8 cellular contexts compared by ENCODE assay signal in the genomic region with DNA sequence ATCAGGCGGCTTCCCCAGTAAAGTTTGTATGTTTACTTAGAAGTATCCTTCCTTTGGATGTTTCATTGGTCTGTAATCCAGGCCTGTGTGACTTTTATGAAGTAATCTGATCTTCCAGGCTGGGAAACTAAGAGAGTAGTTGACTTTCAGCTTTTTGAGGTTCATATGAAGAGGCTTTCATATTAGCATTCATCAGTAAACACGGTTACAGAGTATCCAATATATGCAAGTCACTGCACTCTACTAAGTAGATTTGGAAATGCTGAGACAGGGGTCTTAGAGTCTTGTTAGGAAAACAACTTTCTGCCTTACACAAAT. TPM values are rescaled to one million over a fixed set of nuclear protein-coding genes. Genes with fewer than 3 reads are reported as not detected.
DNase-seq lines count a peak whose midpoint lies in the region; ATAC-seq, FAIRE-seq and TF ChIP-seq lines count a peak whose summit lies in the region.

No MANE protein-coding gene starts in this region.

- H3K79me2 ChIP-seq in astrocyte (ENCODE audit: insufficient read depth, low read length), result peaks cover 56% of the 10 kb centered on the region

- ATAC-seq in stimulated activated naive CD8-positive, alpha-beta T cell treated with anti-CD3 and anti-CD28 coated beads, Interleukin-15, Interleukin-2, amounts not matched to agents 100 U/mL and 50 U/mL, for 24 hours, result no peak
- ATAC-seq in lower lobe of right lung, result no peak
- no peak for ATAC-seq in HG03571 (IDR thresholded peaks at IDR 0.05; ENCODE audit: unreplicated experiment)
- no peak for ATAC-seq in HG02981 (IDR thresholded peaks at IDR 0.05; ENCODE audit: unreplicated experiment)

- no peak for FAIRE-seq in astrocyte (lab: Jason Lieb, UNC)

- no peaks in the 10 kb centered on the region for H3K27me3 Mint-ChIP-seq in stimulated activated naive CD8-positive, alpha-beta T cell treated with anti-CD3 and anti-CD28 coated beads, Interleukin-15, Interleukin-2, amounts not matched to agents 100 ng/mL and 50 ng/mL, for 24 hours
- no peaks in the 10 kb centered on the region for H3K27me3 Mint-ChIP-seq in astrocyte (ENCODE audit: low read depth, unreplicated experiment)

- peak overlapping the region; percentile 88 for H3K4me2 ChIP-seq in astrocyte (ENCODE audit: low read length)

- no peak for TF ChIP-seq POLR2A in uterus (IDR thresholded peaks at IDR 0.05)

- no peaks in the 10 kb centered on the region for H3K9me3 Mint-ChIP-seq in stimulated activated naive CD8-positive, alpha-beta T cell treated with anti-CD3 and anti-CD28 coated beads, Interleukin-15, Interleukin-2, amounts not matched to agents 100 ng/mL and 50 ng/mL, for 24 hours
- no peaks in the 10 kb centered on the region for H3K9me3 Mint-ChIP-seq in astrocyte (ENCODE audit: unreplicated experiment)

- H3K36me3 ChIP-seq in astrocyte (ENCODE audit: insufficient read depth, low read length), result peaks cover 17% of the 10 kb centered on the region
- H3K36me3 ChIP-seq in lower lobe of right lung, result peaks cover 25% of the 10 kb centered on the region
- no peaks in the 10 kb centered on the region for H3K36me3 ChIP-seq in uterus

- H3K4me3 Mint-ChIP-seq in stimulated activated naive CD8-positive, alpha-beta T cell treated with anti-CD3 and anti-CD28 coated beads, Interleukin-15, Interleukin-2, amounts not matched to agents 100 ng/mL and 50 ng/mL, for 24 hours, result peak overlapping the region; percentile 91
- peak overlapping the region; percentile 88 for H3K4me3 Mint-ChIP-seq in astrocyte (ENCODE audit: unreplicated experiment)

- H2AFZ ChIP-seq in astrocyte (ENCODE audit: low read depth, low read length), result no peak overlapping the region

- H3K4me3 ChIP-seq in astrocyte (ENCODE audit: insufficient read depth, low read depth, low read length) (peak overlapping the region; percentile 90), lower lobe of right lung (peak overlapping the region; percentile 80), uterus (peak overlapping the region; percentile 71 to 95)

- H3K9me3 ChIP-seq in astrocyte (ENCODE audit: insufficient read depth, low read depth, low read length) (no peaks in the 10 kb centered on the region), lower lobe of right lung (no peaks in the 10 kb centered on the region), uterus (no peaks in the 10 kb centered on the region)

- peaks cover 51% of the 10 kb centered on the region for H3K36me3 Mint-ChIP-seq in stimulated activated naive CD8-positive, alpha-beta T cell treated with anti-CD3 and anti-CD28 coated beads, Interleukin-15, Interleukin-2, amounts not matched to agents 100 ng/mL and 50 ng/mL, for 24 hours (ENCODE audit: low read depth)
- H3K36me3 Mint-ChIP-seq in astrocyte (ENCODE audit: low read depth, unreplicated experiment), result no peaks in the 10 kb centered on the region

- H3K9ac ChIP-seq in astrocyte (ENCODE audit: low read length), result peak overlapping the region; percentile 91

- intact Hi-C loops in lower lobe of right lung (cut with DNase I) (no loop called here), uterus (cut with DNase I; ENCODE audit: low total_unique reads) (no loop called here)

- H4K20me1 ChIP-seq in astrocyte (ENCODE audit: insufficient read depth, low read length), result peaks cover 37% of the 10 kb centered on the region

- peak overlapping the region; percentile 94 for H3K27ac Mint-ChIP-seq in stimulated activated naive CD8-positive, alpha-beta T cell treated with anti-CD3 and anti-CD28 coated beads, Interleukin-15, Interleukin-2, amounts not matched to agents 100 ng/mL and 50 ng/mL, for 24 hours
- H3K27ac Mint-ChIP-seq in astrocyte (ENCODE audit: unreplicated experiment), result peak overlapping the region; percentile 49

- no peak for DNase-seq in stimulated activated naive CD8-positive, alpha-beta T cell treated with anti-CD3 and anti-CD28 coated beads, Interleukin-15, Interleukin-2, amounts not matched to agents 100 U/mL and 50 U/mL, for 24 hours
- DNase-seq in astrocyte (ENCODE audit: low read depth) (peak; percentile 45), lower lobe of right lung (no peak), uterus (no peak)
- DNase-seq in stimulated activated CD4-positive, alpha-beta T cell treated with anti-CD3 and anti-CD28 coated beads, Interleukin-15, amount 100 ng/mL, for 24 hours, result no peak

- H3K4me1 Mint-ChIP-seq in stimulated activated naive CD8-positive, alpha-beta T cell treated with anti-CD3 and anti-CD28 coated beads, Interleukin-15, Interleukin-2, amounts not matched to agents 100 ng/mL and 50 ng/mL, for 24 hours (ENCODE audit: low read depth), result peaks cover 42% of the 10 kb centered on the region
- H3K4me1 Mint-ChIP-seq in astrocyte (ENCODE audit: low read depth, unreplicated experiment), result peaks cover 13% of the 10 kb centered on the region

- H3K27ac ChIP-seq in astrocyte (ENCODE audit: low read depth, low read length) (peak overlapping the region; percentile 79), lower lobe of right lung (peak overlapping the region; percentile 88), uterus (peak overlapping the region; percentile 89 to 91)

- TF ChIP-seq CTCF in astrocyte (IDR thresholded peaks at IDR 0.05; ENCODE audit: insufficient read depth, low read depth, low read length) (no peak), lower lobe of right lung (IDR thresholded peaks at IDR 0.05) (no peak), uterus (IDR thresholded peaks at IDR 0.05) (no peak)

- H3K27me3 ChIP-seq in astrocyte (ENCODE audit: insufficient read depth, low read length) (no peaks in the 10 kb centered on the region), lower lobe of right lung (ENCODE audit: low read depth) (no peaks in the 10 kb centered on the region), uterus (no peaks in the 10 kb centered on the region)

- H3K4me1 ChIP-seq in astrocyte (ENCODE audit: insufficient read depth, low read length) (peaks cover 5% of the 10 kb centered on the region), lower lobe of right lung (peaks cover 27% of the 10 kb centered on the region), uterus (no peaks in the 10 kb centered on the region)

RNA-seq across cellular contexts. Expression of gene DNAJC21, which starts 1.1 kb away (rescaled TPM):
- total RNA-seq in astrocyte, result 58.9 and 66.4 TPM in 2 replicates
- 49.4 TPM for total RNA-seq in lower lobe of right lung
- total RNA-seq in uterus, result 10 to 100 TPM; 15.9 to 55.4 (median 44.0) TPM

RNA-seq across cellular contexts. Expression of gene BRIX1, which starts 15.0 kb away (rescaled TPM):
- total RNA-seq in astrocyte, result 27.3 and 28.6 TPM in 2 replicates
- total RNA-seq in lower lobe of right lung, result 17.6 TPM
- 10 to 100 TPM in 3 of 4 donors, 1 to 10 TPM in 1; 6.4 to 46.0 (median 28.6) TPM for total RNA-seq in uterus

RNA-seq across cellular contexts. Expression of gene RAD1, which starts 15.2 kb away (rescaled TPM):
- total RNA-seq in astrocyte (19.7 and 20.2 TPM in 2 replicates), lower lobe of right lung (25.6 TPM), uterus (10 to 100 TPM in 3 of 4 donors, 1 to 10 TPM in 1; 5.1 to 36.2 (median 25.0) TPM)
